In genomic region chr12:96401061-96401871, GRCh38 we compare ENCODE assay signal across 1 cellular context.
TF ChIP-seq lines count a peak whose summit lies in the region.

No MANE protein-coding gene starts in this region.

TF ChIP-seq in K562, 482 proteins besides CTCF, POLR2A, EP300 and RAD21 (continued from another document and continues in another):
- peak; percentile 51; the same call in 1 of the 2 replicates for TF ChIP-seq ZNF592 (IDR thresholded peaks at IDR 0.05)
- TF ChIP-seq KDM1A (IDR thresholded peaks at IDR 0.05), result no peak
- no peak for TF ChIP-seq BDP1 (IDR thresholded peaks at IDR 0.05; ENCODE audit: insufficient read depth, insufficient read length)
- TF ChIP-seq ZNF133 (CRISPR knock-in tag; IDR thresholded peaks at IDR 0.05), result no peak
- TF ChIP-seq TEAD2 (tag; IDR thresholded peaks at IDR 0.05), result no peak
- TF ChIP-seq, protein P1, sequence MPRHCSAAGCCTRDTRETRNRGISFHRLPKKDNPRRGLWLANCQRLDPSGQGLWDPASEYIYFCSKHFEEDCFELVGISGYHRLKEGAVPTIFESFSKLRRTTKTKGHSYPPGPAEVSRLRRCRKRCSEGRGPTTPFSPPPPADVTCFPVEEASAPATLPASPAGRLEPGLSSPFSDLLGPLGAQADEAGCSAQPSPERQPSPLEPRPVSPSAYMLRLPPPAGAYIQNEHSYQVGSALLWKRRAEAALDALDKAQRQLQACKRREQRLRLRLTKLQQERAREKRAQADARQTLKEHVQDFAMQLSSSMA (CRISPR knock-in tag; IDR thresholded peaks at IDR 0.05), result no peak
- TF ChIP-seq LCOR (CRISPR knock-in tag; IDR thresholded peaks at IDR 0.05), result no peak
- no peak for TF ChIP-seq ZBTB49 (CRISPR knock-in tag; IDR thresholded peaks at IDR 0.05; ENCODE audit: borderline replicate concordance)
- no peak for TF ChIP-seq E2F5 (CRISPR knock-in tag; IDR thresholded peaks at IDR 0.05)
- TF ChIP-seq POLR2AphosphoS5 (IDR thresholded peaks at IDR 0.05; ENCODE audit: control insufficient read depth, insufficient read depth, low read depth, low read length), result no peak
- TF ChIP-seq ZBTB2 (IDR thresholded peaks at IDR 0.05), result no peak
- no peak for TF ChIP-seq ZNF239 (CRISPR knock-in tag; IDR thresholded peaks at IDR 0.05)
- 0 out of 2 replicates have a peak, but pooled peaks have one; percentile 21 for TF ChIP-seq TAL1 (IDR thresholded peaks at IDR 0.05)
- TF ChIP-seq MECOM (CRISPR knock-in tag; IDR thresholded peaks at IDR 0.05), result no peak
- no peak for TF ChIP-seq ZNF24 (IDR thresholded peaks at IDR 0.05)
- TF ChIP-seq U2AF2 (optimal IDR thresholded peaks at IDR 0.05; ENCODE audit: low read depth, low read length), result no peak
- TF ChIP-seq ZNF518B (CRISPR knock-in tag; IDR thresholded peaks at IDR 0.05), result no peak
- TF ChIP-seq SMC3 (conservative IDR thresholded peaks at IDR 0.05; ENCODE audit: insufficient read depth, low read depth, low read length), result no peak; the same call in 1 of the 2 replicates
- TF ChIP-seq, protein P2, sequence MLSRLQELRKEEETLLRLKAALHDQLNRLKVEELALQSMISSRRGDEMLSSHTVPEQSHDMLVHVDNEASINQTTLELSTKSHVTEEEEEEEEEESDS (CRISPR knock-in tag; IDR thresholded peaks at IDR 0.05), result no peak
- no peak for TF ChIP-seq IRF9 (tag; IDR thresholded peaks at IDR 0.05)
- TF ChIP-seq ETV1 (tag; conservative IDR thresholded peaks at IDR 0.05; ENCODE audit: low read depth), result peak; percentile 98
- no peak for TF ChIP-seq CHD7 (IDR thresholded peaks at IDR 0.05; ENCODE audit: low read depth, low read length)
- TF ChIP-seq FOXA1 (IDR thresholded peaks at IDR 0.05; ENCODE audit: borderline replicate concordance), result no peak
- TF ChIP-seq PHB2 (IDR thresholded peaks at IDR 0.05; ENCODE audit: low read depth), result no peak
- no peak for TF ChIP-seq IFI16 (CRISPR knock-in tag; IDR thresholded peaks at IDR 0.05)
- TF ChIP-seq XRCC4 (IDR thresholded peaks at IDR 0.05; ENCODE audit: extremely low read depth, insufficient read depth, insufficient read length), result no peak
